In genomic region chr11:111222821-111223455, GRCh38 we compare ENCODE assay signal across 15 cellular contexts. TPM values are rescaled to one million over a fixed set of nuclear protein-coding genes. Genes with fewer than 3 reads are reported as not detected.
A peak's percentile ranks its signal among the peaks of the same experiment; 100 is the strongest.
DNase-seq lines count a peak whose midpoint lies in the region; ATAC-seq, FAIRE-seq and TF ChIP-seq lines count a peak whose summit lies in the region.
"Not testable (repeated sequence)": the region's sequence is repeated elsewhere in the genome, so short reads cannot be mapped to it uniquely, and the experiment has no call there.
"Had no signal": no experiment of that assay in that cellular context is flagged by ENCODE, and none has a peak within 500 bp of the region (broad histone marks: within the 10 kb centered on the region; RNA-seq: fewer than 3 reads in every experiment).

No MANE protein-coding gene starts in this region.

- ATAC-seq in T-cell (replicated peaks in 1 of 4); activated T-helper 17 cell treated with anti-CD3 and anti-CD28 coated beads, Interleukin-2, amount 50 U/mL, for 72 hours (replicated peaks); natural killer cell: not testable (repeated sequence)

- not testable (repeated sequence) for H3K27ac ChIP-seq in BLaER1

- peaks cover 17% of the 10 kb centered on the region for H3K4me1 ChIP-seq in BLaER1

- H3K9me3 Mint-ChIP-seq in T-cell; activated CD4-positive, alpha-beta T cell treated with anti-CD3 and anti-CD28 coated beads, Interleukin-2, amount 10 ng/mL, durations not matched to agents 7 days and 5 days; activated T-helper 17 cell treated with anti-CD3 and anti-CD28 coated beads, Interleukin-2, amount 50 U/mL, for 72 hours; natural killer cell; stimulated activated naive CD8-positive, alpha-beta T cell treated with anti-CD3 and anti-CD28 coated beads, Interleukin-15, Interleukin-2, amounts not matched to agents 100 ng/mL and 50 ng/mL, for 24 hours: not testable (repeated sequence)

- H3K4me3 Mint-ChIP-seq in T-cell, result peak overlapping the region; percentile 64 to 77 (median 75)
- H3K4me3 Mint-ChIP-seq in activated CD4-positive, alpha-beta T cell treated with anti-CD3 and anti-CD28 coated beads, Interleukin-2, amount 10 ng/mL, durations not matched to agents 7 days and 5 days, result peak overlapping the region; percentile 61
- peak overlapping the region; percentile 84 for H3K4me3 Mint-ChIP-seq in activated T-helper 17 cell treated with anti-CD3 and anti-CD28 coated beads, Interleukin-2, amount 50 U/mL, for 72 hours
- H3K4me3 Mint-ChIP-seq in natural killer cell, result peak overlapping the region; percentile 73
- H3K4me3 Mint-ChIP-seq in stimulated activated naive CD8-positive, alpha-beta T cell treated with anti-CD3 and anti-CD28 coated beads, Interleukin-15, Interleukin-2, amounts not matched to agents 100 ng/mL and 50 ng/mL, for 24 hours, result peak overlapping the region; percentile 85

- not testable (repeated sequence) for TF ChIP-seq POLR2A in GM12891 (IDR thresholded peaks at IDR 0.05; ENCODE audit: low read depth, low read length)

- H3K27me3 Mint-ChIP-seq in T-cell, result peaks cover 13 to 31% of the 10 kb centered on the region in 2 donors
- peaks cover 46% of the 10 kb centered on the region for H3K27me3 Mint-ChIP-seq in activated CD4-positive, alpha-beta T cell treated with anti-CD3 and anti-CD28 coated beads, Interleukin-2, amount 10 ng/mL, durations not matched to agents 7 days and 5 days
- H3K27me3 Mint-ChIP-seq in activated T-helper 17 cell treated with anti-CD3 and anti-CD28 coated beads, Interleukin-2, amount 50 U/mL, for 72 hours, result peaks cover 12% of the 10 kb centered on the region
- peaks cover 7 to 15% of the 10 kb centered on the region in 2 donors for H3K27me3 Mint-ChIP-seq in natural killer cell (ENCODE audit: low read depth in 2 of 2)
- peaks cover 39% of the 10 kb centered on the region for H3K27me3 Mint-ChIP-seq in stimulated activated naive CD8-positive, alpha-beta T cell treated with anti-CD3 and anti-CD28 coated beads, Interleukin-15, Interleukin-2, amounts not matched to agents 100 ng/mL and 50 ng/mL, for 24 hours

- not testable (repeated sequence) for H3K4me3 ChIP-seq in BLaER1

- not testable (repeated sequence) for H3K36me3 Mint-ChIP-seq in T-cell; activated CD4-positive, alpha-beta T cell treated with anti-CD3 and anti-CD28 coated beads, Interleukin-2, amount 10 ng/mL, durations not matched to agents 7 days and 5 days (ENCODE audit: low read depth); activated T-helper 17 cell treated with anti-CD3 and anti-CD28 coated beads, Interleukin-2, amount 50 U/mL, for 72 hours (ENCODE audit: low read depth); natural killer cell; stimulated activated naive CD8-positive, alpha-beta T cell treated with anti-CD3 and anti-CD28 coated beads, Interleukin-15, Interleukin-2, amounts not matched to agents 100 ng/mL and 50 ng/mL, for 24 hours (ENCODE audit: low read depth)

- not testable (repeated sequence) for DNase-seq in GM12891 (ENCODE audit: insufficient read length, low spot score); natural killer cell
- DNase-seq in T-cell, result peak in 23 of 34 experiments; percentile 5 to 35 (median 17)
- DNase-seq in activated CD4-positive, alpha-beta T cell treated with anti-CD3 and anti-CD28 coated beads, Interleukin-2, amount 10 ng/mL, durations not matched to agents 7 days and 5 days, result peak; percentile 62
- DNase-seq in central memory CD4-positive, alpha-beta T cell, result peak; percentile 38

- POLR2A ChIA-PET in T-cell (lab: Charles Lee), result interaction anchor here in 1 of 2 donors (0.6 kb wide), 1 partner anchor 148 kb away, joined by 3 read pairs; no protein-coding TSS in a partner anchor
- POLR2A ChIA-PET in activated CD4-positive, alpha-beta T cell treated with anti-CD3 and anti-CD28 coated beads, Interleukin-2, amount 10 ng/mL, durations not matched to agents 7 days and 5 days (lab: Charles Lee), result interaction anchor here (0.6 kb wide), 1 partner anchor 422 kb away, joined by 3 read pairs; no protein-coding TSS in a partner anchor

- peak overlapping the region; percentile 62 for H3K4me2 ChIP-seq in BLaER1

- not testable (repeated sequence) for H3K9ac ChIP-seq in BLaER1

- intact Hi-C loops in natural killer cell (cut with micrococcal nuclease), result not testable (repeated sequence)

- H3K4me1 Mint-ChIP-seq in T-cell (peaks cover 11 to 12% (median 12%) of the 10 kb centered on the region in 3 donors), natural killer cell (peaks cover 12 to 13% of the 10 kb centered on the region in 2 donors)
- H3K4me1 Mint-ChIP-seq in activated CD4-positive, alpha-beta T cell treated with anti-CD3 and anti-CD28 coated beads, Interleukin-2, amount 10 ng/mL, durations not matched to agents 7 days and 5 days, result peaks cover 11% of the 10 kb centered on the region
- not testable (repeated sequence) for H3K4me1 Mint-ChIP-seq in activated T-helper 17 cell treated with anti-CD3 and anti-CD28 coated beads, Interleukin-2, amount 50 U/mL, for 72 hours; stimulated activated naive CD8-positive, alpha-beta T cell treated with anti-CD3 and anti-CD28 coated beads, Interleukin-15, Interleukin-2, amounts not matched to agents 100 ng/mL and 50 ng/mL, for 24 hours (ENCODE audit: low read depth)

- H3K27ac Mint-ChIP-seq in T-cell (peak overlapping the region; percentile 10 to 13), natural killer cell (peak overlapping the region in 1 of 2 donors; percentile 78)
- not testable (repeated sequence) for H3K27ac Mint-ChIP-seq in activated CD4-positive, alpha-beta T cell treated with anti-CD3 and anti-CD28 coated beads, Interleukin-2, amount 10 ng/mL, durations not matched to agents 7 days and 5 days; stimulated activated naive CD8-positive, alpha-beta T cell treated with anti-CD3 and anti-CD28 coated beads, Interleukin-15, Interleukin-2, amounts not matched to agents 100 ng/mL and 50 ng/mL, for 24 hours
- peak overlapping the region; percentile 59 for H3K27ac Mint-ChIP-seq in activated T-helper 17 cell treated with anti-CD3 and anti-CD28 coated beads, Interleukin-2, amount 50 U/mL, for 72 hours

- H3K27me3 ChIP-seq in BLaER1, result not testable (repeated sequence)

- H3K36me3 ChIP-seq in BLaER1, result not testable (repeated sequence)

- FAIRE-seq in GM12891 (lab: Jason Lieb, UNC), result peak; percentile 63

- H4K20me1 ChIP-seq in BLaER1, result not testable (repeated sequence)

- not testable (repeated sequence) for TF ChIP-seq CTCF in natural killer cell (IDR thresholded peaks at IDR 0.05)

- CTCF ChIA-PET in T-cell (lab: Charles Lee), result interaction anchor here (0.6 to 0.7 kb wide), 2 partner anchors 8 to 1176 kb away, joined by 3 read pairs; no protein-coding TSS in a partner anchor
- CTCF ChIA-PET in activated CD4-positive, alpha-beta T cell treated with anti-CD3 and anti-CD28 coated beads, Interleukin-2, amount 10 ng/mL, durations not matched to agents 7 days and 5 days (lab: Charles Lee), result interaction anchor here (1.5 kb wide), 1 partner anchor 10 kb away, joined by 3 read pairs; no protein-coding TSS in a partner anchor

- not testable (repeated sequence) for H3K9me3 ChIP-seq in BLaER1

RNA-seq across cellular contexts. Expression of gene POU2AF2, which starts 22.6 kb away (rescaled TPM):
- not detected for polyA plus RNA-seq in GM12891 (2012; ENCODE audit: low read depth, missing spikeins)
- total RNA-seq in T-cell, result not detected
- not detected for total RNA-seq in activated CD4-positive, alpha-beta T cell treated with anti-CD3 and anti-CD28 coated beads, Interleukin-2, amount 10 ng/mL, durations not matched to agents 7 days and 5 days
- under 1 TPM in 1 of 2 donors, not detected in 1; 0.42 TPM for total RNA-seq in activated T-helper 17 cell treated with anti-CD3 and anti-CD28 coated beads, Interleukin-2, amount 50 U/mL, for 72 hours
- total RNA-seq in natural killer cell, result not detected
- total RNA-seq: adrenal gland; dermis blood vessel endothelial cell; GM12878; left lung; LHCN-M2; PC-3; T-helper 1 cell treated with Interleukin-12 subunit alpha and Interleukin-12 subunit beta and Interleukin-4 antibody, amounts not matched to agents 30 ng/mL and 1 ng/mL, for 36 hours had no signal
- polyA plus RNA-seq: GM12878 had no signal
